12 cellular contexts compared by ENCODE assay signal in genomic region chr7:142300689-142301088, GRCh38. TPM values are rescaled to one million over a fixed set of nuclear protein-coding genes. Genes with fewer than 3 reads are reported as not detected.
DNase-seq lines count a peak whose midpoint lies in the region; ATAC-seq and TF ChIP-seq lines count a peak whose summit lies in the region.
"Had no signal": no experiment of that assay in that cellular context is flagged by ENCODE, and none has a peak within 500 bp of the region (broad histone marks: within the 10 kb centered on the region; RNA-seq: fewer than 3 reads in every experiment).

No MANE protein-coding gene starts in this region.

- H3K9me3 Mint-ChIP-seq in activated T-helper 2 cell treated with anti-CD3 and anti-CD28 coated beads, Interferon-gamma antibody, Interleukin-2, Interleukin-4, amounts not matched to agents 10 μg/mL and 5 μg/mL and 100 μg/mL, durations not matched to agents 14 hours and 24 hours and 36 hours: no peaks in the 10 kb centered on the region
- no peaks in the 10 kb centered on the region for H3K9me3 Mint-ChIP-seq in nephron progenitor cell
- H3K9me3 Mint-ChIP-seq: activated B cell treated with CpG ODN at 0.5 μM for 24 hours had no signal

- no peaks in the 10 kb centered on the region for H3K36me3 Mint-ChIP-seq in activated T-helper 2 cell treated with anti-CD3 and anti-CD28 coated beads, Interferon-gamma antibody, Interleukin-2, Interleukin-4, amounts not matched to agents 10 μg/mL and 5 μg/mL and 100 μg/mL, durations not matched to agents 14 hours and 24 hours and 36 hours (ENCODE audit: low read depth)
- no peaks in the 10 kb centered on the region for H3K36me3 Mint-ChIP-seq in nephron progenitor cell (ENCODE audit: low read depth)

- peak; percentile 28 for TF ChIP-seq CTCF in nephron progenitor cell (IDR thresholded peaks at IDR 0.05)

- intact Hi-C loops in activated T-helper 2 cell treated with anti-CD3 and anti-CD28 coated beads, Interferon-gamma antibody, Interleukin-2, Interleukin-4, amounts not matched to agents 10 μg/mL and 5 μg/mL and 100 μg/mL, durations not matched to agents 14 hours and 24 hours and 36 hours (cut with micrococcal nuclease): loop anchor here (2.0 to 10.0 kb wide), 2 partner anchors 324 to 704 kb away; no protein-coding TSS in a partner anchor

- peaks cover 24% of the 10 kb centered on the region for H3K27me3 Mint-ChIP-seq in activated T-helper 2 cell treated with anti-CD3 and anti-CD28 coated beads, Interferon-gamma antibody, Interleukin-2, Interleukin-4, amounts not matched to agents 10 μg/mL and 5 μg/mL and 100 μg/mL, durations not matched to agents 14 hours and 24 hours and 36 hours (ENCODE audit: low read depth)
- no peaks in the 10 kb centered on the region for H3K27me3 Mint-ChIP-seq in nephron progenitor cell (ENCODE audit: low read depth, poor library complexity)

- DNase-seq in ELF-1 (ENCODE audit: low read depth, low spot score) (peak; percentile 61), Kasumi-1 (lab: John Stamatoyannopoulos, UW) (peak; percentile 58 to 68), nephron progenitor cell (peak; percentile 24), AG08395 (ENCODE audit: low spot score) (no peak), SHP77 (lab: John Stamatoyannopoulos, UW) (no peak)
- DNase-seq in activated T-helper 2 cell treated with anti-CD3 and anti-CD28 coated beads, Interferon-gamma antibody, Interleukin-2, Interleukin-4, amounts not matched to agents 10 μg/mL and 5 μg/mL and 100 μg/mL, durations not matched to agents 14 hours and 24 hours and 36 hours (ENCODE audit: low spot score): no peak
- DNase-seq: activated B cell treated with CpG ODN at 0.5 μM for 24 hours, uterus had no signal

- ATAC-seq in GM18858 (IDR thresholded peaks at IDR 0.05; ENCODE audit: unreplicated experiment): no peak
- ATAC-seq in GM18870 (IDR thresholded peaks at IDR 0.05; ENCODE audit: unreplicated experiment): no peak

- H3K27ac Mint-ChIP-seq in activated T-helper 2 cell treated with anti-CD3 and anti-CD28 coated beads, Interferon-gamma antibody, Interleukin-2, Interleukin-4, amounts not matched to agents 10 μg/mL and 5 μg/mL and 100 μg/mL, durations not matched to agents 14 hours and 24 hours and 36 hours: no peak overlapping the region
- no peak overlapping the region for H3K27ac Mint-ChIP-seq in nephron progenitor cell
- H3K27ac Mint-ChIP-seq: activated B cell treated with CpG ODN at 0.5 μM for 24 hours had no signal

- peaks cover 1% of the 10 kb centered on the region for H3K4me1 Mint-ChIP-seq in activated T-helper 2 cell treated with anti-CD3 and anti-CD28 coated beads, Interferon-gamma antibody, Interleukin-2, Interleukin-4, amounts not matched to agents 10 μg/mL and 5 μg/mL and 100 μg/mL, durations not matched to agents 14 hours and 24 hours and 36 hours (ENCODE audit: low read depth)
- H3K4me1 Mint-ChIP-seq in nephron progenitor cell: peaks cover 5% of the 10 kb centered on the region
- H3K4me1 Mint-ChIP-seq: activated B cell treated with CpG ODN at 0.5 μM for 24 hours had no signal

- peak overlapping the region; percentile 37 for H3K4me3 Mint-ChIP-seq in activated T-helper 2 cell treated with anti-CD3 and anti-CD28 coated beads, Interferon-gamma antibody, Interleukin-2, Interleukin-4, amounts not matched to agents 10 μg/mL and 5 μg/mL and 100 μg/mL, durations not matched to agents 14 hours and 24 hours and 36 hours (ENCODE audit: low read depth)
- no peak overlapping the region for H3K4me3 Mint-ChIP-seq in nephron progenitor cell
- H3K4me3 Mint-ChIP-seq: activated B cell treated with CpG ODN at 0.5 μM for 24 hours had no signal

RNA-seq across cellular contexts. Expression of gene PRSS58, which starts 42.8 kb away (rescaled TPM):
- not detected in 2 replicates for total RNA-seq in activated T-helper 2 cell treated with anti-CD3 and anti-CD28 coated beads, Interferon-gamma antibody, Interleukin-2, Interleukin-4, amounts not matched to agents 10 μg/mL and 5 μg/mL and 100 μg/mL, durations not matched to agents 14 hours and 24 hours and 36 hours
- total RNA-seq: activated B cell treated with CpG ODN at 0.5 μM for 24 hours, HT1080, renal cortical epithelial cell, uterus had no signal

Comparison
In these comparisons a context has a peak if more than half of its experiments do, and no peak if none do; other contexts are left out.
1. DNase-seq: peak in ELF-1 (single experiment), Kasumi-1 (2 of 2) and nephron progenitor cell (single experiment); none in activated T-helper 2 cell treated with anti-CD3 and anti-CD28 coated beads, Interferon-gamma antibody, Interleukin-2, Interleukin-4, amounts not matched to agents 10 μg/mL and 5 μg/mL and 100 μg/mL, durations not matched to agents 14 hours and 24 hours and 36 hours (single experiment), AG08395 (single experiment) and SHP77 (0 of 2).